In genomic region chr3:109254760-109255159, GRCh38 we compare ENCODE assay signal across 7 cellular contexts.
"Had no signal": no experiment of that assay in that cellular context is flagged by ENCODE, and none has a peak within 500 bp of the region (broad histone marks: within the 10 kb centered on the region; RNA-seq: fewer than 3 reads in every experiment).

No MANE protein-coding gene starts in this region.

- H3K27ac ChIP-seq: GM23248 had no signal

- H3K36me3 ChIP-seq: HAP-1 had no signal

- ATAC-seq: HCT116, K562 had no signal

- H3K9ac ChIP-seq: GM23248 had no signal

- H2AFZ ChIP-seq: GM23248 had no signal

- H3K4me3 ChIP-seq: GM23248, HAP-1, K562 had no signal

- H3K4me1 ChIP-seq: HAP-1 had no signal

- DNase-seq: GM23248, GOT3, H7, HFFc6 had no signal

- H3K9me3 ChIP-seq: HAP-1 had no signal
